Comparison of ENCODE assay signal across 23 cellular contexts in genomic region chr9:124298646-124299235, GRCh38. TPM values are rescaled to one million over a fixed set of nuclear protein-coding genes. Genes with fewer than 3 reads are reported as not detected.
DNase-seq lines count a peak whose midpoint lies in the region; ATAC-seq, FAIRE-seq and TF ChIP-seq lines count a peak whose summit lies in the region.
"Had no signal": no experiment of that assay in that cellular context is flagged by ENCODE, and none has a peak within 500 bp of the region (broad histone marks: within the 10 kb centered on the region; RNA-seq: fewer than 3 reads in every experiment).

No MANE protein-coding gene starts in this region.

- peak overlapping the region; percentile 26; the same call in 1 of the 2 replicates for H3K4me2 ChIP-seq in GM12878 (ENCODE audit: control insufficient read depth, insufficient read depth)
- H3K4me2 ChIP-seq: neural progenitor cell had no signal

- TF ChIP-seq RAD21 in GM12878 (IDR thresholded peaks at IDR 0.05; ENCODE audit: insufficient read depth, low read depth, low read length) = no peak

- in situ Hi-C loops in GM12878 (cut with MboI) = loop anchor here (25.0 kb wide), 1 partner anchor 161 kb away; no protein-coding TSS in a partner anchor
- in situ Hi-C loops in transverse colon (cut with MboI; ENCODE audit: low pct_ligation_motif_present in 1 of 4, low pct_unique_long_range_greater_than_20kb in 1 of 4, low sequenced_read_pairs in 3 of 4) = no loop called here

- H3K9ac ChIP-seq in GM12878 (ENCODE audit: control insufficient read depth, insufficient read depth, low read length) = no peak overlapping the region
- H3K9ac ChIP-seq: neural progenitor cell had no signal

- H3K4me3 Mint-ChIP-seq in HFFc6 = no peak overlapping the region; the same call in 1 of the 2 replicates
- no peak overlapping the region for H3K4me3 Mint-ChIP-seq in memory B cell
- no peak overlapping the region for H3K4me3 Mint-ChIP-seq in CD4-positive, alpha-beta T cell
- H3K4me3 Mint-ChIP-seq: activated naive CD4-positive, alpha-beta T cell treated with anti-CD3 and anti-CD28 coated beads for 36 hours; dendritic cell treated with granulocyte-macrophage colony-stimulating factor and Interleukin-4, amounts not matched to agents 40 ng/mL and 50 ng/mL, for 4 days; mesothelial cell of epicardium; neural progenitor cell had no signal

- CTCF ChIA-PET in GM12878 (lab: Yijun Ruan, JAX) = interaction anchor here (4.2 kb wide), 1 partner anchor 172 kb away, joined by 20 read pairs; no protein-coding TSS in a partner anchor
- CTCF ChIA-PET in CD4-positive, alpha-beta T cell (lab: Charles Lee) = no interaction called here

- TF ChIP-seq EP300 in GM12878 (IDR thresholded peaks at IDR 0.05; ENCODE audit: borderline replicate concordance in 1 of 2, control insufficient read depth in 1 of 2, low read depth in 2 of 2, low read length in 2 of 2) (no peak), transverse colon (IDR thresholded peaks at IDR 0.05; ENCODE audit: low read depth) (no peak)

- no peak overlapping the region for H3K27ac ChIP-seq in GM12878 (ENCODE audit: control insufficient read depth, insufficient read depth)
- peak overlapping the region in 3 of 4 donors; percentile 32 to 48 (median 34) for H3K27ac ChIP-seq in transverse colon
- H3K27ac ChIP-seq in CD4-positive, alpha-beta T cell (ENCODE audit: low read depth, low read length) = no peak overlapping the region
- H3K27ac ChIP-seq: neural progenitor cell had no signal

- intact Hi-C loops in GM12878 (cut with micrococcal nuclease; ENCODE audit: unreplicated experiment) (no loop called here), transverse colon (cut with DNase I; ENCODE audit: low total_unique reads) (no loop called here)
- intact Hi-C loops in CD4-positive, alpha-beta T cell (cut with DNase I, micrococcal nuclease) = no loop called here

- H3K79me2 ChIP-seq in GM12878 (ENCODE audit: control insufficient read depth, insufficient read depth, low read length) = peaks cover 82% of the 10 kb centered on the region

- TF ChIP-seq CTCF in HFFc6 (IDR thresholded peaks at IDR 0.05) (no peak), GM12878 (IDR thresholded peaks at IDR 0.05 in 2 of 3, conservative IDR thresholded peaks at IDR 0.05 in 1 of 3; ENCODE audit: control insufficient read depth in 2 of 3, extremely low read depth in 1 of 3, insufficient read depth in 1 of 3, low read depth in 3 of 3, low read length in 3 of 3) (no peak), transverse colon (IDR thresholded peaks at IDR 0.05) (no peak)
- TF ChIP-seq CTCF in CD4-positive, alpha-beta T cell (IDR thresholded peaks at IDR 0.05) = no peak

- H3K4me1 ChIP-seq in GM12878 (ENCODE audit: control insufficient read depth, insufficient read depth, low read length) (peaks cover 40% of the 10 kb centered on the region), transverse colon (peaks cover 10 to 53% (median 33%) of the 10 kb centered on the region in 4 donors)

- H4K20me1 ChIP-seq in GM12878 (ENCODE audit: control insufficient read depth, insufficient read depth) = peaks cover 50% of the 10 kb centered on the region

- RAD21 ChIA-PET in GM12878 (lab: Charles Lee; ENCODE audit: unreplicated experiment) = no interaction called here

- H3K4me1 Mint-ChIP-seq in HFFc6 (ENCODE audit: low read depth) = peaks cover 68% of the 10 kb centered on the region
- peaks cover 48% of the 10 kb centered on the region for H3K4me1 Mint-ChIP-seq in memory B cell
- no peaks in the 10 kb centered on the region for H3K4me1 Mint-ChIP-seq in CD4-positive, alpha-beta T cell (ENCODE audit: low read depth)

- no peak for FAIRE-seq in GM12878 (lab: Jason Lieb, UNC)
- FAIRE-seq: GM18507, TTC549 had no signal

- BruUV-seq in GM12878 (replicated peaks; lab: Mats Ljungman, UMichigan) = no TSS peak

- no peak overlapping the region for H3K4me3 ChIP-seq in GM12878
- H3K4me3 ChIP-seq in transverse colon = no peak overlapping the region
- H3K4me3 ChIP-seq: neural progenitor cell had no signal

- no peak for ATAC-seq in GM12878
- ATAC-seq in memory B cell (ENCODE audit: low read depth) = no peak
- no peak for ATAC-seq in CD4-positive, alpha-beta T cell (ENCODE audit: poor library complexity)

- POLR2A ChIA-PET in GM12878 (lab: Charles Lee) = no interaction called here
- POLR2A ChIA-PET in CD4-positive, alpha-beta T cell (lab: Charles Lee) = no interaction called here

- H3K27me3 ChIP-seq in GM12878 (replicated peaks in 1 of 2; ENCODE audit: control insufficient read depth in 2 of 2, insufficient read depth in 2 of 2, low read length in 1 of 2) = no peaks in the 10 kb centered on the region
- no peaks in the 10 kb centered on the region for H3K27me3 ChIP-seq in transverse colon
- no peaks in the 10 kb centered on the region for H3K27me3 ChIP-seq in CD4-positive, alpha-beta T cell (ENCODE audit: control insufficient read depth, insufficient read depth, low read length)
- H3K27me3 ChIP-seq: neural progenitor cell had no signal

- H2AFZ ChIP-seq in GM12878 (ENCODE audit: control insufficient read depth, low read depth, low read length) = no peak overlapping the region
- H2AFZ ChIP-seq: neural progenitor cell had no signal

- TF ChIP-seq POLR2A in GM12878 (IDR thresholded peaks at IDR 0.05; ENCODE audit: low read depth, low read length) (no peak), transverse colon (IDR thresholded peaks at IDR 0.05) (no peak)

- peak overlapping the region; percentile 61; the same call in 1 of the 2 replicates for H3K27ac Mint-ChIP-seq in HFFc6
- peak overlapping the region; percentile 86 for H3K27ac Mint-ChIP-seq in memory B cell
- no peak overlapping the region for H3K27ac Mint-ChIP-seq in CD4-positive, alpha-beta T cell
- H3K27ac Mint-ChIP-seq: activated naive CD4-positive, alpha-beta T cell treated with anti-CD3 and anti-CD28 coated beads for 36 hours had no signal

- H3K9me3 ChIP-seq in GM12878 (replicated peaks; ENCODE audit: control insufficient read depth, insufficient read depth, low read length) (no peaks in the 10 kb centered on the region), transverse colon (no peaks in the 10 kb centered on the region)
- no peaks in the 10 kb centered on the region for H3K9me3 ChIP-seq in CD4-positive, alpha-beta T cell (ENCODE audit: control insufficient read depth, low read length)

- no peaks in the 10 kb centered on the region for H3K9me3 Mint-ChIP-seq in HFFc6
- no peaks in the 10 kb centered on the region for H3K9me3 Mint-ChIP-seq in memory B cell
- H3K9me3 Mint-ChIP-seq in CD4-positive, alpha-beta T cell = no peaks in the 10 kb centered on the region
- H3K9me3 Mint-ChIP-seq: activated naive CD4-positive, alpha-beta T cell treated with anti-CD3 and anti-CD28 coated beads for 36 hours; dendritic cell treated with granulocyte-macrophage colony-stimulating factor and Interleukin-4, amounts not matched to agents 40 ng/mL and 50 ng/mL, for 4 days; mesothelial cell of epicardium; neural progenitor cell had no signal

- SMC1A ChIA-PET in GM12878 (lab: Charles Lee; ENCODE audit: uncharacterized antibody, unreplicated experiment) = interaction anchor here (0.6 kb wide), 1 partner anchor 162 kb away, joined by 3 read pairs; no protein-coding TSS in a partner anchor

- H3K36me3 ChIP-seq in GM12878 (ENCODE audit: control insufficient read depth in 2 of 2, insufficient read depth in 2 of 2, low read length in 1 of 2) (peaks cover 36 to 37% of the 10 kb centered on the region in 2 experiments), transverse colon (no peaks in the 10 kb centered on the region)
- H3K36me3 ChIP-seq: neural progenitor cell had no signal

- peaks cover 9% of the 10 kb centered on the region for H3K27me3 Mint-ChIP-seq in HFFc6 (ENCODE audit: insufficient read depth)
- no peaks in the 10 kb centered on the region for H3K27me3 Mint-ChIP-seq in memory B cell
- no peaks in the 10 kb centered on the region for H3K27me3 Mint-ChIP-seq in CD4-positive, alpha-beta T cell
- H3K27me3 Mint-ChIP-seq: dendritic cell treated with granulocyte-macrophage colony-stimulating factor and Interleukin-4, amounts not matched to agents 40 ng/mL and 50 ng/mL, for 4 days had no signal

- H3K36me3 Mint-ChIP-seq in HFFc6 (ENCODE audit: low read depth) = peaks cover 15% of the 10 kb centered on the region; the same call in 1 of the 2 replicates
- peaks cover 12% of the 10 kb centered on the region for H3K36me3 Mint-ChIP-seq in memory B cell
- H3K36me3 Mint-ChIP-seq in CD4-positive, alpha-beta T cell (ENCODE audit: low read depth) = no peaks in the 10 kb centered on the region
- H3K36me3 Mint-ChIP-seq: mesothelial cell of epicardium, neural progenitor cell had no signal

- DNase-seq in HFFc6 (no peak), GM12878 (ENCODE audit: low read depth, low spot score) (no peak), memory B cell (ENCODE audit: low spot score in 2 of 2) (no peak), transverse colon (no peak), HuH-7 (ENCODE audit: low spot score) (no peak)
- no peak for DNase-seq in CD4-positive, alpha-beta T cell
- no peak for DNase-seq in activated CD4-positive, alpha-beta T cell treated with anti-CD3 and anti-CD28 coated beads for 48 hours
- DNase-seq: activated naive CD4-positive, alpha-beta T cell treated with anti-CD3 and anti-CD28 coated beads for 36 hours; activated T-cell treated with anti-CD3 and anti-CD28 coated beads for 4 hours; C1 segment of cervical spinal cord; erythroblast; glutamatergic neuron; H7; Karpas-422; NCI-H1417 treated with DMSO at 0.1 percent for 48 hours; NCI-H2171; NCI-H774; stimulated activated CD4-positive, alpha-beta T cell treated with anti-CD3 and anti-CD28 coated beads, Interleukin-2, amount 100 ng/mL, for 48 hours had no signal

- 82% methylated on average over 12 of the region's 12 CpGs for WGBS in GM12878 (ENCODE audit: insufficient coverage, insufficient replicate concordance, low lambda C conversion rate, missing lambda C conversion rate)
- 82% methylated on average over 11 of the region's 12 CpGs; no CpG with 5 or more reads in 1 of the 2 donors for WGBS in transverse colon (ENCODE audit: low coverage in 1 of 2), 2 donors

RNA-seq across cellular contexts. Expression of gene NEK6, which starts 41.0 kb away (rescaled TPM):
- total RNA-seq in HFFc6 (2021; fragmentation: NEBNext Ultra II Directional; extraction: Animal tissue kit (Norgen Biotek cat#: 25700)) = 10 to 100 TPM; 66.5 to 81.1 (median 71.4) TPM
- 174 and 184 TPM in 2 replicates for total RNA-seq in GM12878 (2013; cell fraction: nucleolus; rRNA removed)
- total RNA-seq in GM12878 (2014; rRNA removed) (50.0 and 58.0 TPM in 2 replicates), GM12878 (2014; rRNA removed; fragmentation: Illumina TruSeq; extraction: Trizol) (51.8 and 53.8 TPM in 2 replicates), GM12878 (2021) (136 and 142 TPM in 2 replicates), transverse colon (10 to 100 TPM; 12.3 to 31.1 (median 21.6) TPM)
- polyA plus RNA-seq in GM12878 (2011; ENCODE audit: low read depth) = 62.2 TPM
- polyA plus RNA-seq in GM12878 (2011; rRNA removed) (131 and 161 TPM in 2 replicates), GM12878 (2014; fragmentation: Illumina TruSeq; extraction: Trizol) (68.6 and 87.1 TPM in 2 replicates), GM12878 (2014; fragmentation: Nextera tagmentation; extraction: Ambion mirVana) (10 to 100 TPM; 31.3 to 33.2 TPM), GM12878 (2014; rRNA removed) (91.3 and 96.0 TPM in 2 replicates), GM12878 (2016; fragmentation: Nextera tagmentation; extraction: Ambion mirVana) (100 to 1,000 TPM in 1 of 2 experiments, 10 to 100 TPM in 1; 97.0 to 104 TPM)
- 171 and 176 TPM in 2 replicates for polyA plus RNA-seq in GM12878 (2011; cell fraction: cytosol; rRNA removed)
- 186 and 192 TPM in 2 replicates for polyA plus RNA-seq in GM12878 (2011; cell fraction: nucleus; rRNA removed)
- 79.3 and 129 TPM in 2 replicates for polyA plus RNA-seq in GM12878 (2012)
- polyA minus RNA-seq in GM12878 (2011; rRNA and poly(A)+ RNA removed) = 210 and 248 TPM in 2 replicates
- polyA minus RNA-seq in GM12878 (2011; cell fraction: cytosol; rRNA and poly(A)+ RNA removed) = 53.5 and 58.5 TPM in 2 replicates
- 60.7 and 78.1 TPM in 2 replicates for polyA minus RNA-seq in GM12878 (2011; cell fraction: nucleus; rRNA and poly(A)+ RNA removed)
- 1 to 10 TPM in 1 of 2 experiments, under 1 TPM in 1; 0.89 to 1.7 TPM for total RNA-seq in CD4-positive, alpha-beta T cell

Comparison
In these comparisons a context has a peak if more than half of its experiments do, and no peak if none do; other contexts are left out.
1. H3K27ac ChIP-seq: peak in transverse colon (3 of 4); none in GM12878 (single experiment) and CD4-positive, alpha-beta T cell (single experiment).
2. RNA of gene NEK6, which starts 41.0 kb away (total RNA-seq): 66.5 to 81.1 TPM in HFFc6, 50.0 to 184 TPM in GM12878 and 12.3 to 31.1 TPM in transverse colon; 0.89 to 1.7 TPM in CD4-positive, alpha-beta T cell; every median in the first group is over 4 times any median in the second.